11 cellular contexts compared by ENCODE assay signal in genomic region chr20:61185841-61186601, GRCh38.
DNase-seq lines count a peak whose midpoint lies in the region; ATAC-seq, FAIRE-seq and TF ChIP-seq lines count a peak whose summit lies in the region.
"Had no signal": no experiment of that assay in that cellular context is flagged by ENCODE, and none has a peak within 500 bp of the region (broad histone marks: within the 10 kb centered on the region; RNA-seq: fewer than 3 reads in every experiment).

No MANE protein-coding gene starts in this region.

- no peak overlapping the region for H3K27ac Mint-ChIP-seq in T-cell

- FAIRE-seq in RCC 7860 (lab: Jason Lieb, UNC), result peak; percentile 96

- POLR2A ChIA-PET in T-cell (lab: Charles Lee), result no interaction called here

- no peaks in the 10 kb centered on the region for H3K27me3 Mint-ChIP-seq in T-cell

- DNase-seq in Daoy (ENCODE audit: low read depth), result peak; percentile 82
- peak; percentile 98 for DNase-seq in RCC 7860 (ENCODE audit: low spot score)
- DNase-seq in epithelial cell of proximal tubule (ENCODE audit: low read depth), result peak; percentile 75
- no peak for DNase-seq in omental fat pad (ENCODE audit: low spot score)
- no peak for DNase-seq in pons (ENCODE audit: low spot score)
- DNase-seq in GM20000 (ENCODE audit: low spot score), result no peak
- no peak for DNase-seq in T-cell
- DNase-seq: activated T-cell treated with anti-CD3 and anti-CD28 coated beads for 4 hours, DMS153 had no signal

- CTCF ChIA-PET in T-cell (lab: Charles Lee), result no interaction called here

- no peak overlapping the region for H3K4me3 ChIP-seq in epithelial cell of proximal tubule (ENCODE audit: low read depth, low read length)
- H3K4me3 ChIP-seq: coronary artery had no signal

- peaks cover 0 to 4% (median 0%) of the 10 kb centered on the region in 3 donors for H3K9me3 Mint-ChIP-seq in T-cell

- no peak for TF ChIP-seq CTCF in epithelial cell of proximal tubule (conservative IDR thresholded peaks at IDR 0.05; ENCODE audit: low read depth, low read length)
- no peak for TF ChIP-seq CTCF in omental fat pad (IDR thresholded peaks at IDR 0.05)
- TF ChIP-seq CTCF in GM20000 (IDR thresholded peaks at IDR 0.05; ENCODE audit: extremely low read depth, missing control alignments), result no peak

- H3K4me3 Mint-ChIP-seq in T-cell, result no peak overlapping the region

- ATAC-seq in omental fat pad (ENCODE audit: low FRiP score) (peak; percentile 57), HG03565 (IDR thresholded peaks at IDR 0.05; ENCODE audit: unreplicated experiment) (no peak), T-cell (replicated peaks in 1 of 4) (no peak)

- no peaks in the 10 kb centered on the region for H3K36me3 Mint-ChIP-seq in T-cell

- no peaks in the 10 kb centered on the region for H3K4me1 Mint-ChIP-seq in T-cell

Comparison
In these comparisons a context has a peak if more than half of its experiments do, and no peak if none do; other contexts are left out.
1. DNase-seq: peak in Daoy (single experiment), RCC 7860 (single experiment) and epithelial cell of proximal tubule (single experiment); none in omental fat pad (single experiment), pons (single experiment), GM20000 (single experiment) and T-cell (0 of 34).